Comparison of ENCODE assay signal across 9 cellular contexts in genomic region chr17:38455288-38455915, GRCh38. TPM values are rescaled to one million over a fixed set of nuclear protein-coding genes. Genes with fewer than 3 reads are reported as not detected.
DNase-seq lines count a peak whose midpoint lies in the region; ATAC-seq and TF ChIP-seq lines count a peak whose summit lies in the region.
"Had no signal": no experiment of that assay in that cellular context is flagged by ENCODE, and none has a peak within 500 bp of the region (broad histone marks: within the 10 kb centered on the region; RNA-seq: fewer than 3 reads in every experiment).

No MANE protein-coding gene starts in this region.

- peak overlapping the region; percentile 56 for H3K27ac ChIP-seq in DND-41 (ENCODE audit: low read length)
- peak overlapping the region; percentile 73 for H3K27ac ChIP-seq in epithelial cell of prostate
- H3K27ac ChIP-seq in psoas muscle: peak overlapping the region; percentile 78

- H3K4me1 ChIP-seq in DND-41 (ENCODE audit: insufficient read depth, low read length) (peaks cover 52% of the 10 kb centered on the region), psoas muscle (peaks cover 37% of the 10 kb centered on the region)

- no peak overlapping the region for H2AFZ ChIP-seq in DND-41 (ENCODE audit: low read depth, low read length)

- in situ Hi-C loops in KBM-7 (cut with MboI; ENCODE audit: low pct_unique_long_range_greater_than_20kb, low sequenced_read_pairs): no loop called here

- H3K36me3 ChIP-seq in DND-41 (ENCODE audit: insufficient read depth, low read length) (peaks cover 33% of the 10 kb centered on the region), psoas muscle (ENCODE audit: insufficient read depth in 1 of 2, low read depth in 1 of 2) (peaks cover 0 to 22% of the 10 kb centered on the region in 2 donors)

- peaks cover 87% of the 10 kb centered on the region for H3K79me2 ChIP-seq in DND-41 (ENCODE audit: insufficient read depth, low read length)

- intact Hi-C loops in psoas muscle (cut with DNase I): no loop called here

- TF ChIP-seq CTCF in DND-41 (IDR thresholded peaks at IDR 0.05; ENCODE audit: borderline replicate concordance, extremely low read depth, low read length, poor library complexity, severe bottlenecking) (no peak), psoas muscle (IDR thresholded peaks at IDR 0.05) (no peak)

- ATAC-seq in DND-41 (ENCODE audit: insufficient read depth, low read depth): peak; percentile 48
- no peak for ATAC-seq in psoas muscle
- ATAC-seq in GM18519 (IDR thresholded peaks at IDR 0.05; ENCODE audit: low FRiP score, unreplicated experiment): no peak
- ATAC-seq in GM19324 (IDR thresholded peaks at IDR 0.05; ENCODE audit: low FRiP score, unreplicated experiment): no peak

- 30 to 46% (median 44%) methylated on average over 7 to 8 of the region's 8 CpGs for WGBS in psoas muscle, 3 donors

- no peak overlapping the region for H3K9ac ChIP-seq in DND-41 (ENCODE audit: low read depth, low read length)

- H3K4me3 ChIP-seq in DND-41 (ENCODE audit: low read depth in 1 of 2, low read length in 2 of 2): no peak overlapping the region
- peak overlapping the region; percentile 57 for H3K4me3 ChIP-seq in psoas muscle

- H3K27me3 ChIP-seq in DND-41 (ENCODE audit: insufficient read depth, low read length, poor library complexity) (no peaks in the 10 kb centered on the region), psoas muscle (ENCODE audit: insufficient read depth in 3 of 3, low read length in 2 of 3) (no peaks in the 10 kb centered on the region)

- H3K9me3 ChIP-seq in DND-41 (ENCODE audit: insufficient read depth, low read length, severe bottlenecking): no peaks in the 10 kb centered on the region
- no peaks in the 10 kb centered on the region for H3K9me3 ChIP-seq in psoas muscle

- no peak overlapping the region for H3K4me2 ChIP-seq in DND-41 (ENCODE audit: insufficient read depth, low read length)

- H4K20me1 ChIP-seq in DND-41 (ENCODE audit: insufficient read depth, low read length): peaks cover 90% of the 10 kb centered on the region

- DNase-seq in DND-41 (peak; percentile 64), NCI-H524 treated with DMSO at 0.1 percent for 48 hours (lab: John Stamatoyannopoulos, UW) (peak; percentile 34), epithelial cell of prostate (ENCODE audit: low read depth, low spot score) (no peak), psoas muscle (no peak), KG1 (lab: John Stamatoyannopoulos, UW) (no peak), KBM-7 (no peak)
- DNase-seq: stimulated activated CD4-positive, alpha-beta T cell treated with anti-CD3 and anti-CD28 coated beads, Interleukin-1b, Interleukin-23, amount 100 ng/mL, for 48 hours had no signal

RNA-seq across cellular contexts. Expression of gene ARHGAP23, which starts 27.1 kb away (rescaled TPM):
- total RNA-seq in psoas muscle: 10 to 100 TPM; 23.6 to 35.8 (median 23.7) TPM
- 10 to 100 TPM in 1 of 3 donors, 1 to 10 TPM in 2; 7.6 to 11.8 (median 9.6) TPM for polyA plus RNA-seq in psoas muscle

Comparison
In these comparisons a context has a peak if more than half of its experiments do, and no peak if none do; other contexts are left out.
1. DNase-seq: peak in DND-41 (single experiment) and NCI-H524 treated with DMSO at 0.1 percent for 48 hours (single experiment); none in epithelial cell of prostate (single experiment), psoas muscle (0 of 2), KG1 (single experiment) and KBM-7 (single experiment).
2. Peak in every context shown above with its lines, with median percentiles within 50 percentile points of each other: H3K27ac ChIP-seq.